In genomic region chr16:14632693-14633569, GRCh38 we compare ENCODE assay signal across 8 cellular contexts. TPM values are rescaled to one million over a fixed set of nuclear protein-coding genes. Genes with fewer than 3 reads are reported as not detected.
DNase-seq lines count a peak whose midpoint lies in the region; ATAC-seq and TF ChIP-seq lines count a peak whose summit lies in the region.

A gene with protein sequence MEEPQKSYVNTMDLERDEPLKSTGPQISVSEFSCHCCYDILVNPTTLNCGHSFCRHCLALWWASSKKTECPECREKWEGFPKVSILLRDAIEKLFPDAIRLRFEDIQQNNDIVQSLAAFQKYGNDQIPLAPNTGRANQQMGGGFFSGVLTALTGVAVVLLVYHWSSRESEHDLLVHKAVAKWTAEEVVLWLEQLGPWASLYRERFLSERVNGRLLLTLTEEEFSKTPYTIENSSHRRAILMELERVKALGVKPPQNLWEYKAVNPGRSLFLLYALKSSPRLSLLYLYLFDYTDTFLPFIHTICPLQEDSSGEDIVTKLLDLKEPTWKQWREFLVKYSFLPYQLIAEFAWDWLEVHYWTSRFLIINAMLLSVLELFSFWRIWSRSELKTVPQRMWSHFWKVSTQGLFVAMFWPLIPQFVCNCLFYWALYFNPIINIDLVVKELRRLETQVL (plus strand): TSS chr16:14632951. CDS start chr16:14644347, 11,396 bp downstream.

- H3K36me3 ChIP-seq in fibroblast of lung (ENCODE audit: control insufficient read depth, insufficient read depth, low read length): no peaks in the 10 kb centered on the region

- peaks cover 6% of the 10 kb centered on the region for H3K4me1 ChIP-seq in fibroblast of lung (ENCODE audit: control insufficient read depth, extremely low read depth, insufficient read depth, low read length)

- H3K27me3 ChIP-seq in fibroblast of lung (ENCODE audit: control insufficient read depth, insufficient read depth, low read length): no peaks in the 10 kb centered on the region

- peaks cover 4% of the 10 kb centered on the region for H3K9me3 Mint-ChIP-seq in activated T-helper 17 cell treated with anti-CD3 and anti-CD28 coated beads, Interleukin-2, amount 50 U/mL, for 72 hours
- peaks cover 0 to 9% (median 0%) of the 10 kb centered on the region in 9 donors for H3K9me3 Mint-ChIP-seq in naive thymus-derived CD8-positive, alpha-beta T cell

- ATAC-seq in activated T-helper 17 cell treated with anti-CD3 and anti-CD28 coated beads, Interleukin-2, amount 50 U/mL, for 72 hours (replicated peaks): peak; percentile 81
- ATAC-seq in naive thymus-derived CD8-positive, alpha-beta T cell: peak; percentile 76 to 77

- H3K9me3 ChIP-seq in fibroblast of lung (ENCODE audit: control insufficient read depth, insufficient read depth, low read depth, low read length): no peaks in the 10 kb centered on the region

- peak within 1 kb of the TSS; percentile 99 for H3K27ac Mint-ChIP-seq in activated T-helper 17 cell treated with anti-CD3 and anti-CD28 coated beads, Interleukin-2, amount 50 U/mL, for 72 hours
- peak within 1 kb of the TSS; percentile 95 to 100 (median 98) for H3K27ac Mint-ChIP-seq in naive thymus-derived CD8-positive, alpha-beta T cell

- peaks cover 64% of the 10 kb centered on the region for H3K36me3 Mint-ChIP-seq in activated T-helper 17 cell treated with anti-CD3 and anti-CD28 coated beads, Interleukin-2, amount 50 U/mL, for 72 hours (ENCODE audit: low read depth)
- H3K36me3 Mint-ChIP-seq in naive thymus-derived CD8-positive, alpha-beta T cell: peaks cover 0 to 20% (median 0%) of the 10 kb centered on the region in 3 donors

- peak within 1 kb of the TSS; percentile 93 for H3K27ac ChIP-seq in RWPE1
- peak within 1 kb of the TSS; percentile 99 for H3K27ac ChIP-seq in fibroblast of lung (ENCODE audit: insufficient read depth, low read length)

- DNase-seq in Daoy (ENCODE audit: low read depth): peak; percentile 99
- DNase-seq in GOT3 (lab: John Stamatoyannopoulos, UW): peak; percentile 91
- DNase-seq in LNCaP clone FGC (ENCODE audit: low read depth): peak; percentile 81
- peak; percentile 98 for DNase-seq in RWPE1 (ENCODE audit: low spot score)
- DNase-seq in fibroblast of lung (ENCODE audit: low read depth in 2 of 2): peak; percentile 93 to 96
- peak; percentile 98 to 100 (median 99) for DNase-seq in naive thymus-derived CD8-positive, alpha-beta T cell
- DNase-seq in stimulated activated naive CD4-positive, alpha-beta T cell (lab: John Stamatoyannopoulos, UW): peak; percentile 97 to 99 (median 98)

- no peaks in the 10 kb centered on the region for H3K27me3 Mint-ChIP-seq in activated T-helper 17 cell treated with anti-CD3 and anti-CD28 coated beads, Interleukin-2, amount 50 U/mL, for 72 hours
- no peaks in the 10 kb centered on the region for H3K27me3 Mint-ChIP-seq in naive thymus-derived CD8-positive, alpha-beta T cell

- peak within 1 kb of the TSS; percentile 96 for H3K4me2 ChIP-seq in fibroblast of lung (ENCODE audit: extremely low read depth, insufficient read depth, low read length)

- CTCF ChIA-PET in RWPE1 (lab: Yijun Ruan, JAX): interaction anchor here (0.7 kb wide), 2 partner anchors 15 to 349 kb away, joined by 3 to 4 read pairs; no protein-coding TSS in a partner anchor

- H2AFZ ChIP-seq in fibroblast of lung (ENCODE audit: low read length): peak within 1 kb of the TSS; percentile 69

- H3K4me3 ChIP-seq in LNCaP clone FGC (ENCODE audit: low read depth, low read length) (peak within 1 kb of the TSS; percentile 91), fibroblast of lung (replicated peaks in 1 of 4; ENCODE audit: control extremely low read depth in 1 of 4, insufficient read depth in 1 of 4, low read depth in 3 of 4, low read length in 4 of 4) (peak within 1 kb of the TSS; percentile 91 to 99 (median 98))

- POLR2A ChIA-PET in RWPE1 (lab: Yijun Ruan, JAX; ENCODE audit: low non-redundant PET): no interaction called here
- POLR2A ChIA-PET in naive thymus-derived CD8-positive, alpha-beta T cell (lab: Charles Lee): interaction anchor here (0.5 to 2.2 kb wide), 6 partner anchors 9 to 1009 kb away, joined by 3 to 6 read pairs (median 4); no protein-coding TSS in a partner anchor

- peaks cover 57% of the 10 kb centered on the region for H3K79me2 ChIP-seq in fibroblast of lung (ENCODE audit: control insufficient read depth, insufficient read depth, low read length)

- H3K9ac ChIP-seq in fibroblast of lung (ENCODE audit: insufficient read depth, low read length): peak within 1 kb of the TSS; percentile 98

- H3K4me1 Mint-ChIP-seq in activated T-helper 17 cell treated with anti-CD3 and anti-CD28 coated beads, Interleukin-2, amount 50 U/mL, for 72 hours: peaks cover 26% of the 10 kb centered on the region
- peaks cover 28 to 83% (median 72%) of the 10 kb centered on the region in 4 donors for H3K4me1 Mint-ChIP-seq in naive thymus-derived CD8-positive, alpha-beta T cell

- no peaks in the 10 kb centered on the region for H4K20me1 ChIP-seq in fibroblast of lung (ENCODE audit: control insufficient read depth, extremely low read depth, insufficient read depth, low read length)

- TF ChIP-seq CTCF in LNCaP clone FGC (IDR thresholded peaks at IDR 0.05; ENCODE audit: control insufficient read depth, extremely low read depth, insufficient read depth) (no peak), RWPE1 (conservative IDR thresholded peaks at IDR 0.05; ENCODE audit: low read depth) (no peak), fibroblast of lung (conservative IDR thresholded peaks at IDR 0.05 in 1 of 2, IDR thresholded peaks at IDR 0.05 in 1 of 2; ENCODE audit: low read depth in 1 of 2, low read length in 2 of 2) (no peak)

- peak within 1 kb of the TSS; percentile 78 for H3K4me3 Mint-ChIP-seq in activated T-helper 17 cell treated with anti-CD3 and anti-CD28 coated beads, Interleukin-2, amount 50 U/mL, for 72 hours
- H3K4me3 Mint-ChIP-seq in naive thymus-derived CD8-positive, alpha-beta T cell: peak within 1 kb of the TSS; percentile 93 to 100 (median 100)

RNA-seq across cellular contexts. Expression of the gene that starts here (rescaled TPM):
- 72.1 and 81.8 TPM in 2 replicates for total RNA-seq in Daoy (2014; rRNA removed; shearing (Covaris generic))
- 10 to 100 TPM; 41.4 to 62.2 TPM for total RNA-seq in activated T-helper 17 cell treated with anti-CD3 and anti-CD28 coated beads, Interleukin-2, amount 50 U/mL, for 72 hours
- 78.4 and 81.2 TPM in 2 replicates for total RNA-seq in fibroblast of lung
- 65.6 and 85.6 TPM in 2 replicates for polyA plus RNA-seq in fibroblast of lung
- polyA plus RNA-seq in fibroblast of lung (2012): 48.3 and 60.4 TPM in 2 replicates
- 34.6 and 39.9 TPM in 2 replicates for polyA minus RNA-seq in fibroblast of lung (ENCODE audit: low replicate concordance)
- total RNA-seq in naive thymus-derived CD8-positive, alpha-beta T cell: 10 to 100 TPM; 76.1 to 82.5 TPM
- 10 to 100 TPM; 43.2 to 48.6 (median 46.5) TPM for polyA plus RNA-seq in naive thymus-derived CD8-positive, alpha-beta T cell

Comparison
In these comparisons a context has a peak if more than half of its experiments do, and no peak if none do; other contexts are left out.
1. Peak in every context shown above with its lines: DNase-seq, ATAC-seq, H3K4me3 ChIP-seq and H3K27ac ChIP-seq.